27 cellular contexts compared by ENCODE assay signal in the genomic region with DNA sequence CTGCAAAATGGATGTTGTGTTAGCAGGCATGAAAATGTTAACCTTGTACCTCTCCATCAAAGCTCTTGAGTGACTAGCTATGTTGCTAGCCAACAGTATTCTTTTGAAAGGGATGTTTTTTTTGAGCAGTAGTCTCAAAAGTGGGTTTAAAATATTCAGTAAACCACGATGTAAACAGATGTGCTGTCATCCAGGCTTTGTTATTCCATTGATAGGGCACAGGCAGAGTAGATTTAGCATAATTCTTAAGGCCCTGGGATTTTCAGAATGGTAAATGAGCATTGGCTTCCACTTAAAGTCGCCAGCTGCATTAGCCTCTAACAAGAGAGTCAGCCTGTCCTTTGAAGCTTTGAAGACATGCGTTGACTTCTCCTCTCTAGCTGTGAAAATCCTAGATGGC.
"Had no signal": no experiment of that assay in that cellular context is flagged by ENCODE, and none has a peak within 500 bp of the region (broad histone marks: within the 10 kb centered on the region; RNA-seq: fewer than 3 reads in every experiment).

No MANE protein-coding gene starts in this region.

- H3K27ac ChIP-seq: esophagus muscularis mucosa, left ventricle myocardium inferior, ovary, stomach, WERI-Rb-1 had no signal

- H3K4me3 Mint-ChIP-seq: activated CD4-positive, alpha-beta memory T cell treated with anti-CD3 and anti-CD28 coated beads, Interleukin-2, amount 10 ng/mL, durations not matched to agents 7 days and 5 days; activated CD4-positive, alpha-beta T cell treated with anti-CD3 and anti-CD28 coated beads, Interleukin-2, amount 10 ng/mL, durations not matched to agents 7 days and 5 days; activated naive CD4-positive, alpha-beta T cell treated with anti-CD3 and anti-CD28 coated beads, Interleukin-2, amount 10 ng/mL, durations not matched to agents 7 days and 5 days; activated T-cell treated with anti-CD3 and anti-CD28 coated beads, Interleukin-2, amount 50 U/mL, for 24 hours; nephron; stimulated activated naive B cell treated with anti-CD40 and anti-IgM and Interleukin-4, amounts not matched to agents 10 μg/mL and 1 μg/mL and 100 μg/mL, for 72 hours; T-helper 17 cell had no signal

- DNase-seq: activated CD4-positive, alpha-beta memory T cell treated with anti-CD3 and anti-CD28 coated beads, Interleukin-2, amount 10 ng/mL, durations not matched to agents 7 days and 5 days; activated CD4-positive, alpha-beta T cell treated with anti-CD3 and anti-CD28 coated beads, Interleukin-2, amount 10 ng/mL, durations not matched to agents 7 days and 5 days; activated CD4-positive, CD25-positive, alpha-beta regulatory T cell treated with anti-CD3 and anti-CD28 coated beads, Interleukin-2, amount 50 U/mL, for 72 hours; activated CD8-positive, alpha-beta memory T cell treated with anti-CD3 and anti-CD28 coated beads, Interleukin-2, amount 50 U/mL, for 48 hours; activated gamma-delta T cell; activated naive CD4-positive, alpha-beta T cell treated with anti-CD3 and anti-CD28 coated beads, Interleukin-2, amount 10 ng/mL, durations not matched to agents 7 days and 5 days; activated T-cell treated with anti-CD3 and anti-CD28 coated beads, Interleukin-2, amount 50 U/mL, for 24 hours; amygdala; dermis blood vessel endothelial cell; effector CD4-positive, alpha-beta T cell; left ventricle myocardium inferior; ovary; stimulated activated CD4-positive, alpha-beta T cell treated with anti-CD3 and anti-CD28 coated beads, Interleukin-15, amount 100 ng/mL, for 24 hours; stimulated activated CD4-positive, alpha-beta T cell treated with anti-CD3 and anti-CD28 coated beads, Interleukin-2, amount 100 ng/mL, for 24 hours; stimulated activated naive B cell treated with anti-CD40 and anti-IgM and Interleukin-4, amounts not matched to agents 10 μg/mL and 1 μg/mL and 100 μg/mL, for 72 hours; stomach; T-helper 17 cell; T1000; transverse colon; WERI-Rb-1 had no signal

- H3K27ac Mint-ChIP-seq: activated CD4-positive, alpha-beta memory T cell treated with anti-CD3 and anti-CD28 coated beads, Interleukin-2, amount 10 ng/mL, durations not matched to agents 7 days and 5 days; activated CD4-positive, alpha-beta T cell treated with anti-CD3 and anti-CD28 coated beads, Interleukin-2, amount 10 ng/mL, durations not matched to agents 7 days and 5 days; activated naive CD4-positive, alpha-beta T cell treated with anti-CD3 and anti-CD28 coated beads, Interleukin-2, amount 10 ng/mL, durations not matched to agents 7 days and 5 days; activated T-cell treated with anti-CD3 and anti-CD28 coated beads, Interleukin-2, amount 50 U/mL, for 24 hours; progenitor cell of endocrine pancreas; T-helper 17 cell had no signal

- H3K9me3 Mint-ChIP-seq: activated CD4-positive, alpha-beta memory T cell treated with anti-CD3 and anti-CD28 coated beads, Interleukin-2, amount 10 ng/mL, durations not matched to agents 7 days and 5 days; activated naive CD4-positive, alpha-beta T cell treated with anti-CD3 and anti-CD28 coated beads, Interleukin-2, amount 10 ng/mL, durations not matched to agents 7 days and 5 days; activated T-cell treated with anti-CD3 and anti-CD28 coated beads, Interleukin-2, amount 50 U/mL, for 24 hours had no signal

- ATAC-seq: stimulated activated naive B cell treated with anti-CD40 and anti-IgM and Interleukin-4, amounts not matched to agents 10 μg/mL and 1 μg/mL and 100 μg/mL, for 72 hours; T-helper 17 cell had no signal

- H3K4me1 Mint-ChIP-seq: activated CD4-positive, alpha-beta T cell treated with anti-CD3 and anti-CD28 coated beads, Interleukin-2, amount 10 ng/mL, durations not matched to agents 7 days and 5 days; activated naive CD4-positive, alpha-beta T cell treated with anti-CD3 and anti-CD28 coated beads, Interleukin-2, amount 10 ng/mL, durations not matched to agents 7 days and 5 days; nephron; T-helper 17 cell had no signal

- H3K36me3 ChIP-seq: esophagus muscularis mucosa, left ventricle myocardium inferior, ovary, transverse colon, WERI-Rb-1 had no signal

- H3K36me3 Mint-ChIP-seq: activated naive CD4-positive, alpha-beta T cell treated with anti-CD3 and anti-CD28 coated beads, Interleukin-2, amount 10 ng/mL, durations not matched to agents 7 days and 5 days had no signal

- H3K27me3 ChIP-seq: esophagus muscularis mucosa, ovary, stomach, transverse colon had no signal

- H3K9me3 ChIP-seq: esophagus muscularis mucosa, left ventricle myocardium inferior, ovary, stomach, transverse colon had no signal

- H3K4me3 ChIP-seq: esophagus muscularis mucosa, left ventricle myocardium inferior, lung, ovary, stomach, transverse colon had no signal

- FAIRE-seq: colon, frontal cortex, islet of Langerhans had no signal

- H3K27me3 Mint-ChIP-seq: progenitor cell of endocrine pancreas had no signal
